Comparison of ENCODE assay signal across 8 cellular contexts in genomic region chr18:6219116-6219717, GRCh38.
DNase-seq lines count a peak whose midpoint lies in the region; ATAC-seq and TF ChIP-seq lines count a peak whose summit lies in the region.

No MANE protein-coding gene starts in this region.

- no peaks in the 10 kb centered on the region for H3K27me3 ChIP-seq in BJ (ENCODE audit: control insufficient read depth, insufficient read depth, low read length)

- H3K36me3 Mint-ChIP-seq in natural killer cell = no peaks in the 10 kb centered on the region

- ATAC-seq in GM18909 (IDR thresholded peaks at IDR 0.05; ENCODE audit: poor library complexity, unreplicated experiment) (peak; percentile 68), natural killer cell (no peak)

- peaks cover 0 to 3% of the 10 kb centered on the region in 2 donors for H3K4me1 Mint-ChIP-seq in natural killer cell

- POLR2A ChIA-PET in BJ (lab: Charles Lee) = no interaction called here

- H3K36me3 ChIP-seq in BJ (ENCODE audit: control insufficient read depth, insufficient read depth, low read length) = no peaks in the 10 kb centered on the region

- intact Hi-C loops in natural killer cell (cut with micrococcal nuclease) = no loop called here

- H3K27me3 Mint-ChIP-seq in natural killer cell (ENCODE audit: low read depth in 2 of 2) = no peaks in the 10 kb centered on the region

- no peak overlapping the region for H3K4me3 ChIP-seq in BJ (ENCODE audit: low read depth, low read length)

- no peaks in the 10 kb centered on the region for H3K9me3 Mint-ChIP-seq in natural killer cell

- H3K4me3 Mint-ChIP-seq in natural killer cell = no peak overlapping the region

- DNase-seq in BJ (ENCODE audit: low read depth) = no peak
- DNase-seq in NCI-H82 (lab: John Stamatoyannopoulos, UW) = peak; percentile 74
- peak; percentile 30 for DNase-seq in epidermal melanocyte (ENCODE audit: insufficient read length, low spot score)
- no peak for DNase-seq in natural killer cell
- DNase-seq in superior temporal gyrus (ENCODE audit: extremely low spot score) = no peak
- DNase-seq in stimulated activated naive CD4-positive, alpha-beta T cell treated with Interleukin-2 at 50 U/mL for 16 hours (lab: John Stamatoyannopoulos, UW) = no peak
- DNase-seq in activated naive CD4-positive, alpha-beta T cell treated with anti-CD3 and anti-CD28 coated beads, Interleukin-2, amount 50 U/mL, for 16 hours = no peak

- H3K27ac Mint-ChIP-seq in natural killer cell = no peak overlapping the region

- TF ChIP-seq CTCF in BJ (IDR thresholded peaks at IDR 0.05; ENCODE audit: insufficient read depth, low read depth, low read length) = peak; percentile 90
- TF ChIP-seq CTCF in natural killer cell (IDR thresholded peaks at IDR 0.05) = peak; percentile 20

- CTCF ChIA-PET in BJ (lab: Yijun Ruan, JAX) = interaction anchor here (0.6 to 4.1 kb wide), 20 partner anchors 9 to 353 kb away, joined by 3 to 30 read pairs (median 4); no protein-coding TSS in a partner anchor

Comparison
In these comparisons a context has a peak if more than half of its experiments do, and no peak if none do; other contexts are left out.
1. DNase-seq: peak in NCI-H82 (single experiment) and epidermal melanocyte (single experiment); none in BJ (single experiment), natural killer cell (single experiment), superior temporal gyrus (single experiment), stimulated activated naive CD4-positive, alpha-beta T cell treated with Interleukin-2 at 50 U/mL for 16 hours (single experiment) and activated naive CD4-positive, alpha-beta T cell treated with anti-CD3 and anti-CD28 coated beads, Interleukin-2, amount 50 U/mL, for 16 hours (single experiment).